12 cellular contexts compared by ENCODE assay signal in the genomic region with DNA sequence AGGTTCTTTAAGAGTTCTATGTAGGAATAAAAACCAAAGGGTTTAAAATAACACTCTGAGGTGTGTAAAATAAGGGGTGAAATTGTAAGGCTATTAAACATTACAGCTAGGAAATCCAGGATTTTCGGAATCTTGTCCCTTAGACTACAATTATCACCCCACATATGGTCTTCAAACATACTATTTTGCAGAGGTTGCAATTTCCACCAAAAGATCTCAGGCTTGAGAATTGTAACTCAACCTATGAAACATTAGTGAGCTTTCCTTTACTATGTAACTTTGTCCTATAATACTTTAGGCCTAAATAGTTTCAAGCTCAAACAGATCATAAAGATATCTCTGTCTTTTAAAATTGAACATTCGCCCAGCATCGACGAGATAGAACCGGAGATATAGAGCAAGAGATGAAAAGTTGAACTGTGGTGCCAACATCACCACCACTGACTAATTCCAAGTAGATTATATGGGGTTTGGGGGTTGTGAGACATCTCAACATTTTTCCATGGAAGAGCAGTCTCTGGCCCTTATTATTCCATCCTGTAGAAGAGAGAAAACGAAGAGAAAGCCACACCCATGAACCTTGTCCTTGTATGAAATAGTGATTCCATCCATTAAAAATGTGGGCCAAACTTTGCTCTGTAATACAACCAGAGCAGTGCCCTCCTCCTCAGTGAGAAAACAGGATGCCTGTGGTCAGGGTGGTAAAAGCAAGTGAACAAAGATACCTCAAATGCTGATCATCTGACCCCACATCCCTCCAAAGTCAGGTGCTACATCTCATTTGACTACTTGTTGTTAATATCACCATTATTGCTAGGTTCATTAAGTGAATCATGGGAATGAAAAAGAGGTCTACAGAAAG.
DNase-seq lines count a peak whose midpoint lies in the region; ATAC-seq and TF ChIP-seq lines count a peak whose summit lies in the region.
"Had no signal": no experiment of that assay in that cellular context is flagged by ENCODE, and none has a peak within 500 bp of the region (broad histone marks: within the 10 kb centered on the region; RNA-seq: fewer than 3 reads in every experiment).

No MANE protein-coding gene starts in this region.

- no peaks in the 10 kb centered on the region for H3K27me3 ChIP-seq in IMR-90 (ENCODE audit: control insufficient read depth, insufficient read depth, low read length)
- H3K27me3 ChIP-seq: left lung had no signal

- H3K27me3 Mint-ChIP-seq in activated naive CD8-positive, alpha-beta T cell treated with anti-CD3 and anti-CD28 coated beads, Interleukin-2, amount 10 ng/mL, durations not matched to agents 7 days and 5 days = no peaks in the 10 kb centered on the region
- H3K27me3 Mint-ChIP-seq in naive thymus-derived CD8-positive, alpha-beta T cell = no peaks in the 10 kb centered on the region
- H3K27me3 Mint-ChIP-seq in WTC11 (ENCODE audit: low read depth) = no peaks in the 10 kb centered on the region

- no peaks in the 10 kb centered on the region for H3K79me1 ChIP-seq in IMR-90 (ENCODE audit: low read depth in 1 of 2, low read length in 2 of 2)

- WGBS in IMR-90 (ENCODE audit: extremely low coverage in 2 of 2, insufficient read length in 1 of 2), 2 experiments = no CpG with 5 or more reads among the region's 6 CpGs

- H3K27ac Mint-ChIP-seq in activated naive CD8-positive, alpha-beta T cell treated with anti-CD3 and anti-CD28 coated beads, Interleukin-2, amount 10 ng/mL, durations not matched to agents 7 days and 5 days = peak overlapping the region; percentile 78
- H3K27ac Mint-ChIP-seq in naive thymus-derived CD8-positive, alpha-beta T cell = peak overlapping the region; percentile 60 to 94 (median 84)
- no peak overlapping the region for H3K27ac Mint-ChIP-seq in WTC11

- peaks cover 3% of the 10 kb centered on the region for H3K36me3 Mint-ChIP-seq in activated naive CD8-positive, alpha-beta T cell treated with anti-CD3 and anti-CD28 coated beads, Interleukin-2, amount 10 ng/mL, durations not matched to agents 7 days and 5 days
- H3K36me3 Mint-ChIP-seq in naive thymus-derived CD8-positive, alpha-beta T cell = peaks cover 0 to 7% (median 0%) of the 10 kb centered on the region in 3 donors
- H3K36me3 Mint-ChIP-seq in WTC11 = no peaks in the 10 kb centered on the region

- H3K9me1 ChIP-seq in IMR-90 (ENCODE audit: insufficient read depth, low read length) = no peaks in the 10 kb centered on the region

- H3K36me3 ChIP-seq in IMR-90 (ENCODE audit: control insufficient read depth, insufficient read depth, low read length) = no peaks in the 10 kb centered on the region
- H3K36me3 ChIP-seq: left lung had no signal

- no peak overlapping the region for H3K4ac ChIP-seq in IMR-90 (ENCODE audit: low read depth, low read length)

- ATAC-seq in IMR-90 (ENCODE audit: low read depth) = no peak
- peak; percentile 93 for ATAC-seq in activated naive CD8-positive, alpha-beta T cell treated with anti-CD3 and anti-CD28 coated beads, Interleukin-2, amount 10 ng/mL, durations not matched to agents 7 days and 5 days (ENCODE audit: low read depth)
- peak; percentile 88 to 91 for ATAC-seq in naive thymus-derived CD8-positive, alpha-beta T cell
- no peak for ATAC-seq in WTC11
- ATAC-seq: left lung had no signal

- TF ChIP-seq RAD21 in IMR-90 (IDR thresholded peaks at IDR 0.05; ENCODE audit: low read length) = no peak

- H4K5ac ChIP-seq in IMR-90 (ENCODE audit: low read depth, low read length) = no peak overlapping the region

- no peak overlapping the region for H3K4me2 ChIP-seq in IMR-90 (ENCODE audit: low read depth, low read length)

- no peak overlapping the region for H2BK15ac ChIP-seq in IMR-90 (ENCODE audit: low read depth, low read length)

- TF ChIP-seq CTCF in IMR-90 (conservative IDR thresholded peaks at IDR 0.05; ENCODE audit: low read depth, low read length) (no peak), WTC11 (IDR thresholded peaks at IDR 0.05) (no peak)

- no peak overlapping the region for H2BK20ac ChIP-seq in IMR-90 (ENCODE audit: low read depth, low read length)

- no peak overlapping the region for H2AFZ ChIP-seq in IMR-90 (replicated peaks; ENCODE audit: low read length, poor library complexity)

- peak; percentile 2 for DNase-seq in NK-92 treated with Interleukin-12 subunit alpha and Interleukin-12 subunit beta, amount 100 ng/mL, for 24 hours (lab: John Stamatoyannopoulos, UW)
- DNase-seq in NK-92 (lab: John Stamatoyannopoulos, UW; ENCODE audit: unreplicated experiment) = no peak
- peak; percentile 1 for DNase-seq in IMR-90
- DNase-seq in activated naive CD8-positive, alpha-beta T cell treated with anti-CD3 and anti-CD28 coated beads, Interleukin-2, amount 10 ng/mL, durations not matched to agents 7 days and 5 days = no peak
- peak in 7 of 10 donors; percentile 1 to 67 (median 32) for DNase-seq in naive thymus-derived CD8-positive, alpha-beta T cell
- DNase-seq in NCI-H2171 treated with DMSO at 0.1 percent for 48 hours (lab: John Stamatoyannopoulos, UW) = no peak
- no peak for DNase-seq in WTC11 (ENCODE audit: low spot score)
- DNase-seq in caudate nucleus (lab: John Stamatoyannopoulos, UW) = no peak
- DNase-seq: activated CD4-positive, alpha-beta T cell treated with anti-CD3 and anti-CD28 coated beads, Interleukin-2, amount 50 U/mL, for 4 hours; Caco-2; left lung had no signal

- H2AK5ac ChIP-seq in IMR-90 (ENCODE audit: low read depth, low read length) = no peak overlapping the region

- H3K4me1 ChIP-seq in IMR-90 (ENCODE audit: control insufficient read depth, insufficient read depth, low read length) = no peaks in the 10 kb centered on the region
- H3K4me1 ChIP-seq: Caco-2, left lung had no signal

- no peak overlapping the region for H3K56ac ChIP-seq in IMR-90 (ENCODE audit: extremely low read depth, insufficient read depth, low read length)

- H3K9ac ChIP-seq in IMR-90 (ENCODE audit: low read depth, low read length) = no peak overlapping the region

- peaks cover 14% of the 10 kb centered on the region for H3K4me1 Mint-ChIP-seq in activated naive CD8-positive, alpha-beta T cell treated with anti-CD3 and anti-CD28 coated beads, Interleukin-2, amount 10 ng/mL, durations not matched to agents 7 days and 5 days
- H3K4me1 Mint-ChIP-seq in naive thymus-derived CD8-positive, alpha-beta T cell = peaks cover 22 to 48% (median 44%) of the 10 kb centered on the region in 4 donors
- H3K4me1 Mint-ChIP-seq in WTC11 = peaks cover 17% of the 10 kb centered on the region

- no peak overlapping the region for H4K8ac ChIP-seq in IMR-90 (ENCODE audit: low read depth in 2 of 2, low read length in 2 of 2)

- TF ChIP-seq POLR2A in IMR-90 (IDR thresholded peaks at IDR 0.05; ENCODE audit: low read depth, low read length) = no peak

- CTCF ChIA-PET in IMR-90 (lab: Yijun Ruan, JAX) = no interaction called here
- CTCF ChIA-PET in WTC11 (lab: Charles Lee) = no interaction called here

- no peak overlapping the region for H2BK5ac ChIP-seq in IMR-90 (ENCODE audit: low read depth, low read length, poor library complexity, severe bottlenecking)

- no peak overlapping the region for H3K18ac ChIP-seq in IMR-90 (ENCODE audit: low read depth, low read length)

- peak overlapping the region; percentile 54 for H3K4me3 Mint-ChIP-seq in activated naive CD8-positive, alpha-beta T cell treated with anti-CD3 and anti-CD28 coated beads, Interleukin-2, amount 10 ng/mL, durations not matched to agents 7 days and 5 days
- peak overlapping the region; percentile 38 to 71 (median 54) for H3K4me3 Mint-ChIP-seq in naive thymus-derived CD8-positive, alpha-beta T cell
- H3K4me3 Mint-ChIP-seq in WTC11 = no peak overlapping the region

- POLR2A ChIA-PET in IMR-90 (lab: Charles Lee; ENCODE audit: unreplicated experiment) (no interaction called here), WTC11 (lab: Charles Lee) (no interaction called here)
- POLR2A ChIA-PET in activated naive CD8-positive, alpha-beta T cell treated with anti-CD3 and anti-CD28 coated beads, Interleukin-2, amount 10 ng/mL, durations not matched to agents 7 days and 5 days (lab: Charles Lee) = no interaction called here
- POLR2A ChIA-PET in naive thymus-derived CD8-positive, alpha-beta T cell (lab: Charles Lee) = interaction anchor here (1.3 kb wide), 1 partner anchor 10 kb away, joined by 3 read pairs; no protein-coding TSS in a partner anchor

- no peak overlapping the region for H3K14ac ChIP-seq in IMR-90 (replicated peaks; ENCODE audit: low read depth, low read length)

- H3K27ac ChIP-seq in IMR-90 (ENCODE audit: insufficient read depth, low read length) = no peak overlapping the region
- H3K27ac ChIP-seq in caudate nucleus (ENCODE audit: low read depth, low read length) = no peak overlapping the region
- H3K27ac ChIP-seq: 22Rv1, left lung had no signal

- no peak overlapping the region for H2AK9ac ChIP-seq in IMR-90 (replicated peaks; ENCODE audit: low read depth, low read length, poor library complexity)

- no peak overlapping the region for H3K23ac ChIP-seq in IMR-90 (ENCODE audit: low read depth, low read length)

- no peak overlapping the region for H4K91ac ChIP-seq in IMR-90 (ENCODE audit: insufficient read depth, low read depth, low read length)

- BruUV-seq in IMR-90 (replicated peaks; lab: Mats Ljungman, UMichigan) = no TSS peak

- peaks cover 6% of the 10 kb centered on the region for H3K9me3 Mint-ChIP-seq in activated naive CD8-positive, alpha-beta T cell treated with anti-CD3 and anti-CD28 coated beads, Interleukin-2, amount 10 ng/mL, durations not matched to agents 7 days and 5 days
- H3K9me3 Mint-ChIP-seq in naive thymus-derived CD8-positive, alpha-beta T cell = peaks cover 0 to 11% (median 0%) of the 10 kb centered on the region in 9 donors
- no peaks in the 10 kb centered on the region for H3K9me3 Mint-ChIP-seq in WTC11

- dilution Hi-C loops in IMR-90 (cut with HindIII; ENCODE audit: low sequenced_read_pairs, unreplicated experiment) = no loop called here

- in situ Hi-C loops in IMR-90 (cut with MboI; ENCODE audit: low sequenced_read_pairs) = no loop called here

- intact Hi-C loops in IMR-90 (cut with micrococcal nuclease) = no loop called here

- H3K4me3 ChIP-seq in IMR-90 (ENCODE audit: insufficient read depth, low read depth, low read length) = no peak overlapping the region
- H3K4me3 ChIP-seq: left lung had no signal

- no peaks in the 10 kb centered on the region for H4K20me1 ChIP-seq in IMR-90 (ENCODE audit: insufficient read depth, low read length)

- no peaks in the 10 kb centered on the region for H3K9me3 ChIP-seq in IMR-90 (ENCODE audit: control insufficient read depth, insufficient read depth, low read length)
- H3K9me3 ChIP-seq: Caco-2, left lung had no signal

- no peak overlapping the region for H2BK120ac ChIP-seq in IMR-90 (ENCODE audit: low read depth, low read length)

TF ChIP-seq in IMR-90, 13 proteins besides CTCF, POLR2A, EP300 and RAD21:
- peak; percentile 53 for TF ChIP-seq MAFK (IDR thresholded peaks at IDR 0.05; ENCODE audit: low read depth, low read length)
- no peak for TF ChIP-seq MAZ (IDR thresholded peaks at IDR 0.05; ENCODE audit: borderline replicate concordance, low read depth, low read length)
- no peak for TF ChIP-seq SMC3 (IDR thresholded peaks at IDR 0.05; ENCODE audit: low read depth, low read length)

Comparison
In these comparisons a context has a peak if more than half of its experiments do, and no peak if none do; other contexts are left out.
1. DNase-seq: peak in NK-92 treated with Interleukin-12 subunit alpha and Interleukin-12 subunit beta, amount 100 ng/mL, for 24 hours (single experiment), IMR-90 (single experiment) and naive thymus-derived CD8-positive, alpha-beta T cell (7 of 10); none in NK-92 (single experiment), activated naive CD8-positive, alpha-beta T cell treated with anti-CD3 and anti-CD28 coated beads, Interleukin-2, amount 10 ng/mL, durations not matched to agents 7 days and 5 days (single experiment), NCI-H2171 treated with DMSO at 0.1 percent for 48 hours (single experiment), WTC11 (single experiment) and caudate nucleus (0 of 61).
2. ATAC-seq: peak in activated naive CD8-positive, alpha-beta T cell treated with anti-CD3 and anti-CD28 coated beads, Interleukin-2, amount 10 ng/mL, durations not matched to agents 7 days and 5 days (single experiment) and naive thymus-derived CD8-positive, alpha-beta T cell (2 of 2); none in IMR-90 (single experiment) and WTC11 (single experiment).